Comparison of ENCODE assay signal across 1 cellular context in genomic region chr7:24725554-24726260, GRCh38.
TF ChIP-seq lines count a peak whose summit lies in the region.

No MANE protein-coding gene starts in this region.

TF ChIP-seq in K562, 482 proteins besides CTCF, POLR2A, EP300 and RAD21 (continued from another document and continues in another):
- TF ChIP-seq CREB3L1 (IDR thresholded peaks at IDR 0.05; ENCODE audit: borderline replicate concordance, low read depth) (no peak), NR2C1 (IDR thresholded peaks at IDR 0.05) (peak; percentile 72), NR2C1 (tag; IDR thresholded peaks at IDR 0.05) (peak; percentile 73), RCOR1 (IDR thresholded peaks at IDR 0.05; ENCODE audit: borderline replicate concordance in 1 of 2, low read depth in 2 of 2, low read length in 2 of 2) (peak in 1 of 2 experiments; percentile 49; a peak in 1 of 4 replicates), ZBTB11 (CRISPR knock-in tag; IDR thresholded peaks at IDR 0.05) (0 out of 6 replicates have a peak, but pooled peaks of 1 of the 3 experiments have one; percentile 22), ZNF134 (CRISPR knock-in tag; conservative IDR thresholded peaks at IDR 0.05) (no peak), NR2C2 (CRISPR knock-in tag; IDR thresholded peaks at IDR 0.05) (no peak), NR2C2 (tag; IDR thresholded peaks at IDR 0.05) (peak; percentile 31; the same call in 1 of the 2 replicates), NCOR1 (IDR thresholded peaks at IDR 0.05) (peak; percentile 59), ZNF79 (CRISPR knock-in tag; IDR thresholded peaks at IDR 0.05; ENCODE audit: low read depth) (no peak), ZNF609 (CRISPR knock-in tag; IDR thresholded peaks at IDR 0.05; ENCODE audit: borderline replicate concordance) (no peak), ARID3B (CRISPR knock-in tag; IDR thresholded peaks at IDR 0.05; ENCODE audit: borderline replicate concordance) (no peak), L3MBTL2 (IDR thresholded peaks at IDR 0.05) (0 out of 2 replicates have a peak, but pooled peaks have one; percentile 15), TBP (optimal IDR thresholded peaks at IDR 0.05; ENCODE audit: low read depth, low read length) (no peak), JUN (IDR thresholded peaks at IDR 0.05; ENCODE audit: borderline replicate concordance, low read depth, low read length) (no peak), JUN (CRISPR knock-in tag; IDR thresholded peaks at IDR 0.05; ENCODE audit: borderline replicate concordance) (no peak), TCF3 (CRISPR knock-in tag; IDR thresholded peaks at IDR 0.05) (peak; percentile 72), BDP1 (IDR thresholded peaks at IDR 0.05; ENCODE audit: insufficient read depth, insufficient read length) (no peak), SMARCA4 (IDR thresholded peaks at IDR 0.05) (peak; percentile 25; the same call in 1 of the 2 replicates), HDAC2 (IDR thresholded peaks at IDR 0.05) (0 out of 2 replicates have a peak, but pooled peaks have one; percentile 33), TAF9B (IDR thresholded peaks at IDR 0.05; ENCODE audit: partially characterized antibody) (no peak), DPF2 (IDR thresholded peaks at IDR 0.05) (0 out of 2 replicates have a peak, but pooled peaks have one; percentile 28), ZNF407 (IDR thresholded peaks at IDR 0.05; ENCODE audit: low read depth) (no peak), ZBTB33 (CRISPR knock-in tag; IDR thresholded peaks at IDR 0.05) (no peak), CBFA2T3 (IDR thresholded peaks at IDR 0.05) (peak; percentile 72), ZKSCAN3 (CRISPR knock-in tag; IDR thresholded peaks at IDR 0.05) (no peak)
